In the genomic region with DNA sequence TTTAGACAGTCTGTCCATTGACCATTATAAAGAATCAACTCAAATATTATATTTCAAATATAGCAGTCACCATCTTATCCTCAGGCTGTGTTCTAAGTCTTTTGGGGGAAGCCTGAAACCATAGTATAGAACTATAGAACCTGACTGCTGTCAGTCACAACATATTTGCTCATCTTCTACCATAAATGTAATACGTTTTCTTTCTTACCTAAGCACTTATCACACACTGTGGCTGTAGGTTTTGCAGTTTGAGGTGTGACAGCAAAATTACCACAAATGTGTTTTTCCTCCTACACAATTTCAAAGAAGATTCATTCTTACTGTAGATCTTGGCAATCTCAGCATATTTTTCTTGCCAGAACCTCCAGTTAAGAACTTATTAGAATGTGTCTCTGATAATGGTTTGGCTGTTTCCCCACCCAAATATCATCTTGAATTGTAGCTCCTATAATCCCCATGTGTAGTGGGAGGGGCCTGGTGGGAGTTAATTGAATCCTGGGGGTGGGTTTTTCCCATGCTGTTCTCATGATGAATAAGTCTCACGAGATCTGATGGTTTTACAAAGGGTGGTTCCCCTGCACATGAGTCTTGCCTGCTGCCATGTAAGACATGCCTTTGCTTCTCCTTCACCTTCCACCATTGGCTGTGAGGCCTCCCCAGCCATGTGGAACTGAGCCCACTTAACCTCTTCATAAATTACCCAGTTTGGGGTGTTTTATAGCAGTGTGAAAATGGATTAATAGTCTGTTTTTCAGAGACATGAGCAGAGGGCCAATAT, we compare ENCODE assay signal across 14 cellular contexts. TPM values are rescaled to one million over a fixed set of nuclear protein-coding genes. Genes with fewer than 3 reads are reported as not detected.
"Had no signal": no experiment of that assay in that cellular context is flagged by ENCODE, and none has a peak within 500 bp of the region (broad histone marks: within the 10 kb centered on the region; RNA-seq: fewer than 3 reads in every experiment).

No MANE protein-coding gene starts in this region.

RNA-seq across cellular contexts. Expression of a gene that starts 2.7 kb away (rescaled TPM):
- total RNA-seq: activated CD4-positive, alpha-beta memory T cell treated with anti-CD3 and anti-CD28 coated beads, Interleukin-2, amount 10 ng/mL, durations not matched to agents 7 days and 5 days; activated CD4-positive, alpha-beta T cell treated with anti-CD3 and anti-CD28 coated beads, Interleukin-2, amount 10 ng/mL, durations not matched to agents 7 days and 5 days; activated CD8-positive, alpha-beta memory T cell treated with anti-CD3 and anti-CD28 coated beads for 36 hours; activated naive CD8-positive, alpha-beta T cell treated with anti-CD3 and anti-CD28 coated beads for 36 hours; activated T-helper 1 cell treated with anti-CD3 and anti-CD28 coated beads, Interleukin-12 subunit alpha, Interleukin-12 subunit beta, Interleukin-2, Interleukin-4 antibody, amounts not matched to agents 30 ng/mL and 10 ng/mL and 1 ng/mL, durations not matched to agents 14 hours and 24 hours and 36 hours; activated T-helper 2 cell treated with anti-CD3 and anti-CD28 coated beads, Interferon-gamma antibody, Interleukin-2, Interleukin-4, amounts not matched to agents 10 μg/mL and 5 μg/mL and 100 μg/mL, durations not matched to agents 14 hours and 24 hours and 36 hours; adrenal gland; aorta; astrocyte; body of pancreas; breast epithelium; cardiac septum; cerebellum had no signal
- polyA plus RNA-seq: adrenal gland, aorta had no signal

RNA-seq across cellular contexts. Expression of a gene that starts 30.5 kb away (rescaled TPM):
- total RNA-seq: activated CD4-positive, alpha-beta memory T cell treated with anti-CD3 and anti-CD28 coated beads, Interleukin-2, amount 10 ng/mL, durations not matched to agents 7 days and 5 days; activated CD4-positive, alpha-beta T cell treated with anti-CD3 and anti-CD28 coated beads, Interleukin-2, amount 10 ng/mL, durations not matched to agents 7 days and 5 days; activated CD8-positive, alpha-beta memory T cell treated with anti-CD3 and anti-CD28 coated beads for 36 hours; activated naive CD8-positive, alpha-beta T cell treated with anti-CD3 and anti-CD28 coated beads for 36 hours; activated T-helper 1 cell treated with anti-CD3 and anti-CD28 coated beads, Interleukin-12 subunit alpha, Interleukin-12 subunit beta, Interleukin-2, Interleukin-4 antibody, amounts not matched to agents 30 ng/mL and 10 ng/mL and 1 ng/mL, durations not matched to agents 14 hours and 24 hours and 36 hours; activated T-helper 2 cell treated with anti-CD3 and anti-CD28 coated beads, Interferon-gamma antibody, Interleukin-2, Interleukin-4, amounts not matched to agents 10 μg/mL and 5 μg/mL and 100 μg/mL, durations not matched to agents 14 hours and 24 hours and 36 hours; adrenal gland; aorta; astrocyte; body of pancreas; breast epithelium; cardiac septum; cerebellum had no signal
- polyA plus RNA-seq: adrenal gland, aorta had no signal

RNA-seq across cellular contexts. Expression of a gene that starts 39.8 kb away (rescaled TPM):
- total RNA-seq: activated B cell treated with CpG ODN at 0.5 μM for 24 hours; activated CD4-positive, alpha-beta memory T cell treated with anti-CD3 and anti-CD28 coated beads, Interleukin-2, amount 10 ng/mL, durations not matched to agents 7 days and 5 days; activated CD4-positive, alpha-beta T cell treated with anti-CD3 and anti-CD28 coated beads, Interleukin-2, amount 10 ng/mL, durations not matched to agents 7 days and 5 days; activated CD8-positive, alpha-beta memory T cell treated with anti-CD3 and anti-CD28 coated beads for 36 hours; activated naive CD8-positive, alpha-beta T cell treated with anti-CD3 and anti-CD28 coated beads for 36 hours; activated T-helper 1 cell treated with anti-CD3 and anti-CD28 coated beads, Interleukin-12 subunit alpha, Interleukin-12 subunit beta, Interleukin-2, Interleukin-4 antibody, amounts not matched to agents 30 ng/mL and 10 ng/mL and 1 ng/mL, durations not matched to agents 14 hours and 24 hours and 36 hours; activated T-helper 2 cell treated with anti-CD3 and anti-CD28 coated beads, Interferon-gamma antibody, Interleukin-2, Interleukin-4, amounts not matched to agents 10 μg/mL and 5 μg/mL and 100 μg/mL, durations not matched to agents 14 hours and 24 hours and 36 hours; adrenal gland; aorta; astrocyte; body of pancreas; breast epithelium; cardiac septum; cerebellum had no signal
- polyA plus RNA-seq: adrenal gland had no signal

RNA-seq across cellular contexts. Expression of a gene that starts 45.7 kb away (rescaled TPM):
- total RNA-seq: activated B cell treated with CpG ODN at 0.5 μM for 24 hours; activated CD4-positive, alpha-beta memory T cell treated with anti-CD3 and anti-CD28 coated beads, Interleukin-2, amount 10 ng/mL, durations not matched to agents 7 days and 5 days; activated CD4-positive, alpha-beta T cell treated with anti-CD3 and anti-CD28 coated beads, Interleukin-2, amount 10 ng/mL, durations not matched to agents 7 days and 5 days; activated CD8-positive, alpha-beta memory T cell treated with anti-CD3 and anti-CD28 coated beads for 36 hours; activated naive CD8-positive, alpha-beta T cell treated with anti-CD3 and anti-CD28 coated beads for 36 hours; activated T-helper 1 cell treated with anti-CD3 and anti-CD28 coated beads, Interleukin-12 subunit alpha, Interleukin-12 subunit beta, Interleukin-2, Interleukin-4 antibody, amounts not matched to agents 30 ng/mL and 10 ng/mL and 1 ng/mL, durations not matched to agents 14 hours and 24 hours and 36 hours; activated T-helper 2 cell treated with anti-CD3 and anti-CD28 coated beads, Interferon-gamma antibody, Interleukin-2, Interleukin-4, amounts not matched to agents 10 μg/mL and 5 μg/mL and 100 μg/mL, durations not matched to agents 14 hours and 24 hours and 36 hours; adrenal gland; aorta; astrocyte; body of pancreas; breast epithelium; cardiac septum; cerebellum had no signal
- polyA plus RNA-seq: adrenal gland, aorta had no signal
